ENCODE assay signal across 1 cellular context in the genomic region with DNA sequence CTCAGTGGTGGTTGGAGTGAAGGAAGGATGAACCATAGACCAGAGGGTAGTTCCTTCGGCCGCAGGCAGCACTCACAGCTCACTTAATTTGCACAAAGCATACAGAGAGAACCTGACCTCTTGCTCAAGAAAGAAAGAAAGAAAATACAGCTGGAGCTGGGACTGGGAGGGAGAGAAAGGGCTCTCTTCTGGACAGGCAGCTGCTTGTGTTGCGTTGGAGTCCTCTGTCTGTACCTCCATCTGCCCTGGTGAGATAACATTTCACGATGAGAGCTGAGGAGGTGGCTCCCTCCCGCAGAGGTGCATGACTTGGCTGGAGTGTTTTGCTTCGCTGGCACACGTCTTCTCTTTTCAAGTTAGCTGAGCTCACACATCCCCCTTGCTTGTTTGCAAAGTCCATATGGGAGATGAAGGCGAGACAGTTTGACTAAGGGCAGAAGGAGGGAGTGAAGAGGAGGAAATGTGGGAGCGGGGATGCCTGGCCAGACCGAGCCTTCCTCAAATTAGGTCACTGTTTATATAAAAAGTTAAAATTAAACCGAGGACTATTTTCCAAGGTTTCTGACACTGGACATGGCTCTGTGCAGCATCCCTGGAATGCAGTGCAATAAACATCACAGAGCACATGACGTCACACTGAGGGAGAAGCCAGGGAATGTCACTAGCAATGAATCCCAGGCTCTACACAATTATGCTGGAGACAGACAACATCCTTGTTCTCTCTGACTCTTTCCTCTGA.
TF ChIP-seq lines count a peak whose summit lies in the region.

No MANE protein-coding gene starts in this region.

TF ChIP-seq in K562, 482 proteins besides CTCF, POLR2A, EP300 and RAD21 (continued from another document and continues in another):
- TF ChIP-seq, protein P1, sequence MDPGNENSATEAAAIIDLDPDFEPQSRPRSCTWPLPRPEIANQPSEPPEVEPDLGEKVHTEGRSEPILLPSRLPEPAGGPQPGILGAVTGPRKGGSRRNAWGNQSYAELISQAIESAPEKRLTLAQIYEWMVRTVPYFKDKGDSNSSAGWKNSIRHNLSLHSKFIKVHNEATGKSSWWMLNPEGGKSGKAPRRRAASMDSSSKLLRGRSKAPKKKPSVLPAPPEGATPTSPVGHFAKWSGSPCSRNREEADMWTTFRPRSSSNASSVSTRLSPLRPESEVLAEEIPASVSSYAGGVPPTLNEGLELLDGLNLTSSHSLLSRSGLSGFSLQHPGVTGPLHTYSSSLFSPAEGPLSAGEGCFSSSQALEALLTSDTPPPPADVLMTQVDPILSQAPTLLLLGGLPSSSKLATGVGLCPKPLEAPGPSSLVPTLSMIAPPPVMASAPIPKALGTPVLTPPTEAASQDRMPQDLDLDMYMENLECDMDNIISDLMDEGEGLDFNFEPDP (CRISPR knock-in tag; IDR thresholded peaks at IDR 0.05) = no peak
- TF ChIP-seq C11orf30 (IDR thresholded peaks at IDR 0.05; ENCODE audit: low read depth) = peak; percentile 89
- TF ChIP-seq HIVEP1 (CRISPR knock-in tag; IDR thresholded peaks at IDR 0.05) = no peak
- no peak for TF ChIP-seq ZNF561 (CRISPR knock-in tag; conservative IDR thresholded peaks at IDR 0.05)
- TF ChIP-seq, protein P2, sequence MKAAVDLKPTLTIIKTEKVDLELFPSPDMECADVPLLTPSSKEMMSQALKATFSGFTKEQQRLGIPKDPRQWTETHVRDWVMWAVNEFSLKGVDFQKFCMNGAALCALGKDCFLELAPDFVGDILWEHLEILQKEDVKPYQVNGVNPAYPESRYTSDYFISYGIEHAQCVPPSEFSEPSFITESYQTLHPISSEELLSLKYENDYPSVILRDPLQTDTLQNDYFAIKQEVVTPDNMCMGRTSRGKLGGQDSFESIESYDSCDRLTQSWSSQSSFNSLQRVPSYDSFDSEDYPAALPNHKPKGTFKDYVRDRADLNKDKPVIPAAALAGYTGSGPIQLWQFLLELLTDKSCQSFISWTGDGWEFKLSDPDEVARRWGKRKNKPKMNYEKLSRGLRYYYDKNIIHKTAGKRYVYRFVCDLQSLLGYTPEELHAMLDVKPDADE (conservative IDR thresholded peaks at IDR 0.05; ENCODE audit: control insufficient read depth, low read depth, low read length) = peak; percentile 44; the same call in 1 of the 2 replicates
- TF ChIP-seq NFATC3 (IDR thresholded peaks at IDR 0.05) = no peak
- TF ChIP-seq, protein P3, sequence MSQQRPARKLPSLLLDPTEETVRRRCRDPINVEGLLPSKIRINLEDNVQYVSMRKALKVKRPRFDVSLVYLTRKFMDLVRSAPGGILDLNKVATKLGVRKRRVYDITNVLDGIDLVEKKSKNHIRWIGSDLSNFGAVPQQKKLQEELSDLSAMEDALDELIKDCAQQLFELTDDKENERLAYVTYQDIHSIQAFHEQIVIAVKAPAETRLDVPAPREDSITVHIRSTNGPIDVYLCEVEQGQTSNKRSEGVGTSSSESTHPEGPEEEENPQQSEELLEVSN (IDR thresholded peaks at IDR 0.05; ENCODE audit: borderline replicate concordance in 1 of 2, extremely low read depth in 1 of 2, insufficient read depth in 1 of 2, insufficient read length in 1 of 2, low read depth in 1 of 2, low read length in 1 of 2, poor library complexity in 1 of 2, severe bottlenecking in 1 of 2) = peak; percentile 48 to 69
- TF ChIP-seq SETDB1 (IDR thresholded peaks at IDR 0.05; ENCODE audit: low read length) = no peak
- TF ChIP-seq PTBP1 (IDR thresholded peaks at IDR 0.05; ENCODE audit: low read depth, low read length) = no peak
- no peak for TF ChIP-seq ZKSCAN3 (CRISPR knock-in tag; IDR thresholded peaks at IDR 0.05)
- TF ChIP-seq ZNF24 (IDR thresholded peaks at IDR 0.05) = peak; percentile 56; the same call in 1 of the 2 replicates
- TF ChIP-seq ZNF445 (CRISPR knock-in tag; IDR thresholded peaks at IDR 0.05; ENCODE audit: low read depth) = no peak
- peak; percentile 76; the same call in 1 of the 2 replicates for TF ChIP-seq CBX5 (IDR thresholded peaks at IDR 0.05; ENCODE audit: borderline replicate concordance, low read depth)
- TF ChIP-seq, protein P4, sequence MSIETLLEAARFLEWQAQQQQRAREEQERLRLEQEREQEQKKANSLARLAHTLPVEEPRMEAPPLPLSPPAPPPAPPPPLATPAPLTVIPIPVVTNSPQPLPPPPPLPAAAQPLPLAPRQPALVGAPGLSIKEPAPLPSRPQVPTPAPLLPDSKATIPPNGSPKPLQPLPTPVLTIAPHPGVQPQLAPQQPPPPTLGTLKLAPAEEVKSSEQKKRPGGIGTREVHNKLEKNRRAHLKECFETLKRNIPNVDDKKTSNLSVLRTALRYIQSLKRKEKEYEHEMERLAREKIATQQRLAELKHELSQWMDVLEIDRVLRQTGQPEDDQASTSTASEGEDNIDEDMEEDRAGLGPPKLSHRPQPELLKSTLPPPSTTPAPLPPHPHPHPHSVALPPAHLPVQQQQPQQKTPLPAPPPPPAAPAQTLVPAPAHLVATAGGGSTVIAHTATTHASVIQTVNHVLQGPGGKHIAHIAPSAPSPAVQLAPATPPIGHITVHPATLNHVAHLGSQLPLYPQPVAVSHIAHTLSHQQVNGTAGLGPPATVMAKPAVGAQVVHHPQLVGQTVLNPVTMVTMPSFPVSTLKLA (conservative IDR thresholded peaks at IDR 0.05) = peak; percentile 34 to 72; a peak in 3 of 4 replicates
- peak; percentile 77; the same call in 1 of the 2 replicates for TF ChIP-seq NCOA1 (IDR thresholded peaks at IDR 0.05; ENCODE audit: low read depth)
- no peak for TF ChIP-seq ZNF217 (CRISPR knock-in tag; IDR thresholded peaks at IDR 0.05)
- TF ChIP-seq, protein P5, sequence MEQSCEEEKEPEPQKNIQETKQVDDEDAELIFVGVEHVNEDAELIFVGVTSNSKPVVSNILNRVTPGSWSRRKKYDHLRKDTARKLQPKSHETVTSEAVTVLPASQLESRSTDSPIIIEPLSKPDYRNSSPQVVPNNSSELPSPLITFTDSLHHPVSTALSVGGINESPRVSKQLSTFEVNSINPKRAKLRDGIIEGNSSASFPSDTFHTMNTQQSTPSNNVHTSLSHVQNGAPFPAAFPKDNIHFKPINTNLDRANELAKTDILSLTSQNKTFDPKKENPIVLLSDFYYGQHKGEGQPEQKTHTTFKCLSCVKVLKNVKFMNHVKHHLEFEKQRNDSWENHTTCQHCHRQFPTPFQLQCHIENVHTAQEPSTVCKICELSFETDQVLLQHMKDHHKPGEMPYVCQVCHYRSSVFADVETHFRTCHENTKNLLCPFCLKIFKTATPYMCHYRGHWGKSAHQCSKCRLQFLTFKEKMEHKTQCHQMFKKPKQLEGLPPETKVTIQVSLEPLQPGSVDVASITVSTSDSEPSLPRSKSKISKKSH (CRISPR knock-in tag; IDR thresholded peaks at IDR 0.05) = no peak
- no peak for TF ChIP-seq RBM17 (IDR thresholded peaks at IDR 0.05; ENCODE audit: borderline replicate concordance, low read depth, low read length)
- TF ChIP-seq ZNF644 (tag; IDR thresholded peaks at IDR 0.05; ENCODE audit: low read depth) = peak; percentile 86
- TF ChIP-seq ZNF764 (CRISPR knock-in tag; IDR thresholded peaks at IDR 0.05; ENCODE audit: low read depth) = no peak
- TF ChIP-seq POLR2H (tag; IDR thresholded peaks at IDR 0.05; ENCODE audit: low read depth) = no peak
- no peak for TF ChIP-seq SIN3A (IDR thresholded peaks at IDR 0.05; ENCODE audit: borderline replicate concordance in 2 of 2, control insufficient read depth in 1 of 2, low read depth in 2 of 2, low read length in 2 of 2)
- TF ChIP-seq ZNF76 (CRISPR knock-in tag; IDR thresholded peaks at IDR 0.05; ENCODE audit: borderline replicate concordance) = no peak
- TF ChIP-seq MCM3 (IDR thresholded peaks at IDR 0.05) = no peak
- TF ChIP-seq NUFIP1 (IDR thresholded peaks at IDR 0.05; ENCODE audit: partially characterized antibody) = no peak
- no peak for TF ChIP-seq SIX5 (IDR thresholded peaks at IDR 0.05; ENCODE audit: borderline replicate concordance in 1 of 2, insufficient read depth in 1 of 2, low read depth in 1 of 2, low read length in 2 of 2)
- TF ChIP-seq, protein P6, sequence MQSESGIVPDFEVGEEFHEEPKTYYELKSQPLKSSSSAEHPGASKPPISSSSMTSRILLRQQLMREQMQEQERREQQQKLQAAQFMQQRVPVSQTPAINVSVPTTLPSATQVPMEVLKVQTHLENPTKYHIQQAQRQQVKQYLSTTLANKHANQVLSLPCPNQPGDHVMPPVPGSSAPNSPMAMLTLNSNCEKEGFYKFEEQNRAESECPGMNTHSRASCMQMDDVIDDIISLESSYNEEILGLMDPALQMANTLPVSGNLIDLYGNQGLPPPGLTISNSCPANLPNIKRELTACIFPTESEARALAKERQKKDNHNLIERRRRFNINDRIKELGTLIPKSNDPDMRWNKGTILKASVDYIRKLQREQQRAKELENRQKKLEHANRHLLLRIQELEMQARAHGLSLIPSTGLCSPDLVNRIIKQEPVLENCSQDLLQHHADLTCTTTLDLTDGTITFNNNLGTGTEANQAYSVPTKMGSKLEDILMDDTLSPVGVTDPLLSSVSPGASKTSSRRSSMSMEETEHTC (IDR thresholded peaks at IDR 0.05) = peak; percentile 71; the same call in 1 of the 2 replicates
- TF ChIP-seq SMARCA4 (IDR thresholded peaks at IDR 0.05) = peak; percentile 97
- peak in 1 of 2 experiments; percentile 87; a peak in 3 of 4 replicates for TF ChIP-seq TEAD1 (CRISPR knock-in tag; IDR thresholded peaks at IDR 0.05)
- TF ChIP-seq PHTF2 (CRISPR knock-in tag; IDR thresholded peaks at IDR 0.05) = no peak
- peak; percentile 12 for TF ChIP-seq KDM5B (IDR thresholded peaks at IDR 0.05; ENCODE audit: insufficient replicate concordance, low read depth, low read length)
- TF ChIP-seq ZFPM2 (CRISPR knock-in tag; IDR thresholded peaks at IDR 0.05) = no peak
- TF ChIP-seq SMAD2 (IDR thresholded peaks at IDR 0.05; ENCODE audit: low read depth, low read length) = no peak
- no peak for TF ChIP-seq SPI1 (IDR thresholded peaks at IDR 0.05; ENCODE audit: borderline replicate concordance, low read depth, low read length)
- TF ChIP-seq POLR2B (IDR thresholded peaks at IDR 0.05; ENCODE audit: low read depth, partially characterized antibody) = no peak
- TF ChIP-seq CBFA2T2 (conservative IDR thresholded peaks at IDR 0.05) = peak; percentile 96
- peak; percentile 95 for TF ChIP-seq TEAD4 (IDR thresholded peaks at IDR 0.05; ENCODE audit: low read length)
- TF ChIP-seq TEAD4 (CRISPR knock-in tag; IDR thresholded peaks at IDR 0.05; ENCODE audit: borderline replicate concordance) = no peak
- peak; percentile 58; the same call in 1 of the 2 replicates for TF ChIP-seq TRIM28 (IDR thresholded peaks at IDR 0.05)
- TF ChIP-seq, protein P7, sequence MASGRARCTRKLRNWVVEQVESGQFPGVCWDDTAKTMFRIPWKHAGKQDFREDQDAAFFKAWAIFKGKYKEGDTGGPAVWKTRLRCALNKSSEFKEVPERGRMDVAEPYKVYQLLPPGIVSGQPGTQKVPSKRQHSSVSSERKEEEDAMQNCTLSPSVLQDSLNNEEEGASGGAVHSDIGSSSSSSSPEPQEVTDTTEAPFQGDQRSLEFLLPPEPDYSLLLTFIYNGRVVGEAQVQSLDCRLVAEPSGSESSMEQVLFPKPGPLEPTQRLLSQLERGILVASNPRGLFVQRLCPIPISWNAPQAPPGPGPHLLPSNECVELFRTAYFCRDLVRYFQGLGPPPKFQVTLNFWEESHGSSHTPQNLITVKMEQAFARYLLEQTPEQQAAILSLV (tag; IDR thresholded peaks at IDR 0.05) = 0 out of 2 replicates have a peak, but pooled peaks have one; percentile 15
- no peak for TF ChIP-seq ZNF444 (CRISPR knock-in tag; IDR thresholded peaks at IDR 0.05)
- TF ChIP-seq E2F3 (CRISPR knock-in tag; IDR thresholded peaks at IDR 0.05) = 0 out of 2 replicates have a peak, but pooled peaks have one; percentile 15
- TF ChIP-seq KAT2B (IDR thresholded peaks at IDR 0.05; ENCODE audit: low read depth, low read length) = no peak
- TF ChIP-seq HOXB6 (CRISPR knock-in tag; IDR thresholded peaks at IDR 0.05; ENCODE audit: borderline replicate concordance) = no peak
- TF ChIP-seq ZNF589 (CRISPR knock-in tag; IDR thresholded peaks at IDR 0.05; ENCODE audit: low read depth) = peak; percentile 86; the same call in 1 of the 2 replicates
- peak; percentile 79; the same call in 1 of the 2 replicates for TF ChIP-seq MTA3 (IDR thresholded peaks at IDR 0.05; ENCODE audit: borderline replicate concordance)
- TF ChIP-seq CBFA2T3 (IDR thresholded peaks at IDR 0.05) = peak; percentile 98
- no peak for TF ChIP-seq NFYB (IDR thresholded peaks at IDR 0.05; ENCODE audit: extremely low read depth, insufficient read length)
- no peak for TF ChIP-seq MXI1 (IDR thresholded peaks at IDR 0.05; ENCODE audit: low read depth, low read length)
- TF ChIP-seq CREM (IDR thresholded peaks at IDR 0.05; ENCODE audit: low read depth) = peak; percentile 86
- no peak for TF ChIP-seq TSC22D4 (tag; IDR thresholded peaks at IDR 0.05)
- TF ChIP-seq, protein P8, sequence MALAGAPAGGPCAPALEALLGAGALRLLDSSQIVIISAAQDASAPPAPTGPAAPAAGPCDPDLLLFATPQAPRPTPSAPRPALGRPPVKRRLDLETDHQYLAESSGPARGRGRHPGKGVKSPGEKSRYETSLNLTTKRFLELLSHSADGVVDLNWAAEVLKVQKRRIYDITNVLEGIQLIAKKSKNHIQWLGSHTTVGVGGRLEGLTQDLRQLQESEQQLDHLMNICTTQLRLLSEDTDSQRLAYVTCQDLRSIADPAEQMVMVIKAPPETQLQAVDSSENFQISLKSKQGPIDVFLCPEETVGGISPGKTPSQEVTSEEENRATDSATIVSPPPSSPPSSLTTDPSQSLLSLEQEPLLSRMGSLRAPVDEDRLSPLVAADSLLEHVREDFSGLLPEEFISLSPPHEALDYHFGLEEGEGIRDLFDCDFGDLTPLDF (CRISPR knock-in tag; IDR thresholded peaks at IDR 0.05) = no peak
- 0 out of 2 replicates have a peak, but pooled peaks have one; percentile 45 for TF ChIP-seq SP1 (CRISPR knock-in tag; IDR thresholded peaks at IDR 0.05)
- TF ChIP-seq PHF21A (IDR thresholded peaks at IDR 0.05; ENCODE audit: borderline replicate concordance, low read depth) = no peak
- TF ChIP-seq CTBP1 (IDR thresholded peaks at IDR 0.05; ENCODE audit: borderline replicate concordance) = peak; percentile 95
- TF ChIP-seq RBM14 (IDR thresholded peaks at IDR 0.05; ENCODE audit: borderline replicate concordance, insufficient read depth, low read depth, low read length) = no peak
- TF ChIP-seq, protein P9, sequence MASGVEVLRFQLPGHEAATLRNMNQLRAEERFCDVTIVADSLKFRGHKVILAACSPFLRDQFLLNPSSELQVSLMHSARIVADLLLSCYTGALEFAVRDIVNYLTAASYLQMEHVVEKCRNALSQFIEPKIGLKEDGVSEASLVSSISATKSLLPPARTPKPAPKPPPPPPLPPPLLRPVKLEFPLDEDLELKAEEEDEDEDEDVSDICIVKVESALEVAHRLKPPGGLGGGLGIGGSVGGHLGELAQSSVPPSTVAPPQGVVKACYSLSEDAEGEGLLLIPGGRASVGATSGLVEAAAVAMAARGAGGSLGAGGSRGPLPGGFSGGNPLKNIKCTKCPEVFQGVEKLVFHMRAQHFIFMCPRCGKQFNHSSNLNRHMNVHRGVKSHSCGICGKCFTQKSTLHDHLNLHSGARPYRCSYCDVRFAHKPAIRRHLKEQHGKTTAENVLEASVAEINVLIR (CRISPR knock-in tag; IDR thresholded peaks at IDR 0.05) = no peak
- peak; percentile 96 for TF ChIP-seq NFE2 (IDR thresholded peaks at IDR 0.05; ENCODE audit: low read depth)
- peak; percentile 51 to 96; a peak in 2 of 4 replicates for TF ChIP-seq RCOR1 (IDR thresholded peaks at IDR 0.05; ENCODE audit: borderline replicate concordance in 1 of 2, low read depth in 2 of 2, low read length in 2 of 2)
- no peak for TF ChIP-seq IRF2 (CRISPR knock-in tag; IDR thresholded peaks at IDR 0.05)
- no peak for TF ChIP-seq ZNF551 (CRISPR knock-in tag; IDR thresholded peaks at IDR 0.05)
- TF ChIP-seq SMARCC2 (IDR thresholded peaks at IDR 0.05; ENCODE audit: low read depth) = peak; percentile 86
- peak; percentile 61 to 73; a peak in 2 of 4 replicates for TF ChIP-seq KDM1A (IDR thresholded peaks at IDR 0.05)
- TF ChIP-seq BCOR (IDR thresholded peaks at IDR 0.05) = peak; percentile 76
